In genomic region chrX:129525162-129525561, GRCh38 we compare ENCODE assay signal across 1 cellular context.
TF ChIP-seq lines count a peak whose summit lies in the region.

No MANE protein-coding gene starts in this region.

TF ChIP-seq in HepG2, 621 proteins besides CTCF, POLR2A, EP300 and RAD21 (continued from another document and continues in another):
- TF ChIP-seq ZNF33A (CRISPR knock-in tag; IDR thresholded peaks at IDR 0.05; ENCODE audit: borderline replicate concordance) (no peak), BRF2 (CRISPR knock-in tag; IDR thresholded peaks at IDR 0.05) (0 out of 2 replicates have a peak, but pooled peaks have one; percentile 45), PAXIP1 (CRISPR knock-in tag; conservative IDR thresholded peaks at IDR 0.05) (peak; percentile 95), HNRNPL (IDR thresholded peaks at IDR 0.05; ENCODE audit: low read depth, low read length) (no peak), ZNF770 (CRISPR knock-in tag; IDR thresholded peaks at IDR 0.05) (no peak), ZEB1 (IDR thresholded peaks at IDR 0.05; ENCODE audit: insufficient replicate concordance, low read depth) (no peak), ZNF644 (CRISPR knock-in tag; IDR thresholded peaks at IDR 0.05; ENCODE audit: low read depth) (0 out of 2 replicates have a peak, but pooled peaks have one; percentile 33), MXI1 (IDR thresholded peaks at IDR 0.05; ENCODE audit: borderline replicate concordance, low read depth, low read length) (peak; percentile 66; the same call in 1 of the 3 replicates), IKZF5 (CRISPR knock-in tag; IDR thresholded peaks at IDR 0.05) (peak; percentile 76), MTA1 (CRISPR knock-in tag; IDR thresholded peaks at IDR 0.05; ENCODE audit: borderline replicate concordance) (no peak), CREB1 (IDR thresholded peaks at IDR 0.05) (peak; percentile 39; the same call in 1 of the 2 replicates), CREB1 (CRISPR knock-in tag; IDR thresholded peaks at IDR 0.05) (peak; percentile 57), ZNF333 (CRISPR knock-in tag; IDR thresholded peaks at IDR 0.05; ENCODE audit: borderline replicate concordance) (no peak), MYNN (CRISPR knock-in tag; IDR thresholded peaks at IDR 0.05; ENCODE audit: low read depth) (peak; percentile 94; the same call in 1 of the 2 replicates), ZNF740 (CRISPR knock-in tag; IDR thresholded peaks at IDR 0.05) (no peak), ZNF777 (CRISPR knock-in tag; IDR thresholded peaks at IDR 0.05) (no peak), MLXIP (CRISPR knock-in tag; IDR thresholded peaks at IDR 0.05; ENCODE audit: borderline replicate concordance) (no peak), BATF2 (CRISPR knock-in tag; IDR thresholded peaks at IDR 0.05) (no peak), NR3C1 (CRISPR knock-in tag; IDR thresholded peaks at IDR 0.05) (no peak), ZGPAT (CRISPR knock-in tag; IDR thresholded peaks at IDR 0.05) (no peak; the same call in 1 of the 2 replicates), TCF7 (IDR thresholded peaks at IDR 0.05; ENCODE audit: low read depth) (peak; percentile 76), ZNF18 (CRISPR knock-in tag; IDR thresholded peaks at IDR 0.05; ENCODE audit: insufficient replicate concordance) (no peak), ZNF101 (CRISPR knock-in tag; IDR thresholded peaks at IDR 0.05; ENCODE audit: borderline replicate concordance, low read depth) (no peak), SP5 (CRISPR knock-in tag; IDR thresholded peaks at IDR 0.05; ENCODE audit: borderline replicate concordance, low read depth) (peak; percentile 35; the same call in 1 of the 2 replicates), ZNF136 (CRISPR knock-in tag; IDR thresholded peaks at IDR 0.05; ENCODE audit: low read depth) (no peak), NCOR1 (IDR thresholded peaks at IDR 0.05; ENCODE audit: borderline replicate concordance, low read length) (peak; percentile 73), CHCHD3 (CRISPR knock-in tag; IDR thresholded peaks at IDR 0.05) (no peak), ZNF616 (CRISPR knock-in tag; IDR thresholded peaks at IDR 0.05; ENCODE audit: low read depth) (no peak), CREBL2 (CRISPR knock-in tag; IDR thresholded peaks at IDR 0.05; ENCODE audit: borderline replicate concordance) (no peak), ZFP62 (CRISPR knock-in tag; IDR thresholded peaks at IDR 0.05) (no peak), ZNF451 (CRISPR knock-in tag; IDR thresholded peaks at IDR 0.05) (no peak), ZNF670 (CRISPR knock-in tag; IDR thresholded peaks at IDR 0.05; ENCODE audit: borderline replicate concordance) (no peak), SKI (IDR thresholded peaks at IDR 0.05; ENCODE audit: partially characterized antibody) (peak; percentile 64), ZFP37 (CRISPR knock-in tag; IDR thresholded peaks at IDR 0.05; ENCODE audit: borderline replicate concordance) (no peak), THAP7 (CRISPR knock-in tag; IDR thresholded peaks at IDR 0.05) (no peak), GFI1 (CRISPR knock-in tag; IDR thresholded peaks at IDR 0.05; ENCODE audit: borderline replicate concordance) (peak; percentile 87), ZNF563 (CRISPR knock-in tag; IDR thresholded peaks at IDR 0.05) (no peak), ZFYVE20 (CRISPR knock-in tag; IDR thresholded peaks at IDR 0.05; ENCODE audit: borderline replicate concordance, low read depth) (no peak), FOXK1 (CRISPR knock-in tag; IDR thresholded peaks at IDR 0.05; ENCODE audit: borderline replicate concordance, low read depth) (peak; percentile 89), BRCA1 (CRISPR knock-in tag; IDR thresholded peaks at IDR 0.05) (no peak), ZNF589 (CRISPR knock-in tag; conservative IDR thresholded peaks at IDR 0.05) (no peak), BCLAF1 (IDR thresholded peaks at IDR 0.05) (no peak)
